ENCODE assay signal across 13 cellular contexts in the genomic region with DNA sequence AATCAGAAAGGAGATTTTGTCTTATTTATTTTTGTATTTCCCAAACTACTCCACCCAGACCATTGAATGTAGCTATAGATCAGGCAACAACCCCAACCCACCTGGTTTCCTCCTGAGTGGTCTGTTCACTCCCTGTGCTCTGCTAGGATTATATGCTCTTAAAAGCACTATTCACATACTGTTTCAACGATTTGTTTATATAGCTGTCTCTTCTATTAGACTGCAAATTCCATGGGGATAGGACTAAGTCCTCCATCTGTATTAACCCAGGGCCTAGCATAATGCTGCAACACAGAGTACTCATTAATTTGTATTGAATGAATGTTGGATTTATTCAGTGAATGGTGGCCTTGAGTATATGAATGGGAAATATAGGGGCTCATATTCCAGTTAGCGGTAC.
"Had no signal": no experiment of that assay in that cellular context is flagged by ENCODE, and none has a peak within 500 bp of the region (broad histone marks: within the 10 kb centered on the region; RNA-seq: fewer than 3 reads in every experiment).

No MANE protein-coding gene starts in this region.

- H3K36me3 ChIP-seq: ascending aorta, cardiac muscle cell, left lung, stomach had no signal

- H3K27ac ChIP-seq: ascending aorta, cardiac muscle cell, left lung, testis had no signal

- H3K9me3 ChIP-seq: ascending aorta, left lung, stomach, testis had no signal

- FAIRE-seq: kidney had no signal

- H3K27me3 ChIP-seq: ascending aorta, cardiac muscle cell, left lung, stomach, testis had no signal

- H3K4me3 ChIP-seq: ascending aorta, cardiac muscle cell, left lung, stomach, testis had no signal

- H3K4me1 ChIP-seq: testis had no signal

- DNase-seq: activated CD4-positive, alpha-beta T cell treated with anti-CD3 and anti-CD28 coated beads, Interleukin-2, amount 50 U/mL, for 4 hours; activated CD4-positive, CD25-positive, alpha-beta regulatory T cell treated with anti-CD3 and anti-CD28 coated beads, Interleukin-2, amount 50 U/mL, for 72 hours; activated naive CD4-positive, alpha-beta T cell treated with anti-CD3 and anti-CD28 coated beads for 36 hours; activated naive CD8-positive, alpha-beta T cell treated with anti-CD3 and anti-CD28 coated beads, Interleukin-2, amount 50 U/mL, for 24 hours; hippocampal formation; kidney; left lung; occipital lobe; right cardiac atrium; stomach; testis had no signal
